ENCODE assay signal across 27 cellular contexts in the genomic region with DNA sequence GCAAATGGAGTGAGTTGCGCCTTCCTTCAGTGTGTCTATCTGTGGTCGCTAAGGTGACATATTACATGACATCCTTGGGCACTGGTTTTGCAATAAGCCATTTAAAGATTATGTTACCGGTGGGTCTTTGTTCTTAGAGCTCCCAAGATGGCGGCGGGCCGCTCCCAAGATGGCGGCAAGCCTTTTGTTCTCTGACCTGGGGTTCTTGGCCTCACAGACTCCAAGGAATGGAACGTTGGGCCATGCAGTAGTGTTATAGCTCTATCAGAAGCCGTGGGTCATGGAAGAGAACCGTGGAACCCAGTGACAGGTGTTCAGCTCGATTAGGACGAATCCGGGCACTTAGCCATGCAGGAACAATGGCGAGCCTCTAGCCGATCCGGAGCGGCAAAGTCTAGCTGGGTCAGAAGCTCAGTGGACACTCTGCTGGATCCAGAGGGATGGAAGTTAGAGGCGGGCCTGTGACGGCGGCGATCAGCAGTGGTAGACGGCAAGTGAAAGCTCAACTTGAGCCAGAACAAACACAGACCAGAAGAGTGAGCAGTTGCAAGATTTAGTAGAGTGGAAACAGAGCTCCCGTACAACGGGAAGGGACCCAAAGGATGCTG.
DNase-seq lines count a peak whose midpoint lies in the region; ATAC-seq and TF ChIP-seq lines count a peak whose summit lies in the region.
"Had no signal": no experiment of that assay in that cellular context is flagged by ENCODE, and none has a peak within 500 bp of the region (broad histone marks: within the 10 kb centered on the region; RNA-seq: fewer than 3 reads in every experiment).

No MANE protein-coding gene starts in this region.

- no peak overlapping the region for H2BK12ac ChIP-seq in neuronal stem cell (ENCODE audit: low read length)

- no peak overlapping the region for H2BK5ac ChIP-seq in neuronal stem cell (ENCODE audit: low read length)

- no peak overlapping the region for H4K91ac ChIP-seq in neuronal stem cell (ENCODE audit: low read depth, low read length, poor library complexity)

- no peak overlapping the region for H3K27ac ChIP-seq in neuronal stem cell (replicated peaks; ENCODE audit: low read length)
- H3K27ac ChIP-seq: parathyroid adenoma, Peyer's patch, thoracic aorta, VCaP had no signal

- peak overlapping the region; percentile 61 for H2AK5ac ChIP-seq in neuronal stem cell (ENCODE audit: low read depth, low read length)

- peak overlapping the region; percentile 60 for H2BK15ac ChIP-seq in neuronal stem cell (ENCODE audit: low read length)

- H3K4ac ChIP-seq in neuronal stem cell (ENCODE audit: low read length), result no peak overlapping the region

- TF ChIP-seq RAD21 in Ishikawa (IDR thresholded peaks at IDR 0.05; ENCODE audit: low read depth), result no peak

- H3K4me2 ChIP-seq in neuronal stem cell (ENCODE audit: insufficient read depth, low read length, poor library complexity, severe bottlenecking), result no peak overlapping the region
- H3K4me2 ChIP-seq: smooth muscle cell had no signal

- H3K4me3 ChIP-seq in neuronal stem cell (ENCODE audit: low read length in 2 of 2), result no peak overlapping the region
- H3K4me3 ChIP-seq: Peyer's patch, smooth muscle cell, thoracic aorta had no signal

- no peak overlapping the region for H4K8ac ChIP-seq in neuronal stem cell (ENCODE audit: low read depth, low read length)

- DNase-seq in COR-L47 (lab: John Stamatoyannopoulos, UW) (peak; percentile 69), NCI-H774 (lab: John Stamatoyannopoulos, UW) (peak; percentile 67), neuronal stem cell (ENCODE audit: low spot score) (no peak)
- DNase-seq: activated CD4-positive, alpha-beta T cell treated with anti-CD3 and anti-CD28 coated beads for 48 hours; aorta; CD8-positive, alpha-beta memory T cell; DMS53; effector memory CD4-positive, alpha-beta T cell; GDM1; HCEC 1CT; Kasumi-1; mesenchymal stem cell; NCI-H1694; NCI-H526 treated with DMSO at 0.1 percent for 48 hours; Peyer's patch; stimulated activated CD4-positive, alpha-beta T cell treated with anti-CD3 and anti-CD28 coated beads, Interleukin-1b, Interleukin-23, amount 100 ng/mL, for 48 hours; stimulated activated naive CD8-positive, alpha-beta T cell treated with anti-CD3 and anti-CD28 coated beads, Interleukin-15, Interleukin-2, amounts not matched to agents 100 U/mL and 50 U/mL, for 24 hours; SW 1271; T-helper 9 cell had no signal

- H3K14ac ChIP-seq in neuronal stem cell (ENCODE audit: low read length), result no peak overlapping the region

- TF ChIP-seq EP300 in Ishikawa (IDR thresholded peaks at IDR 0.05; ENCODE audit: borderline replicate concordance), result no peak

- H3K4me1 ChIP-seq in neuronal stem cell (ENCODE audit: control insufficient read depth in 2 of 2, insufficient read depth in 1 of 2, low read depth in 1 of 2, low read length in 2 of 2), result peaks cover 0 to 5% of the 10 kb centered on the region in 2 donors
- H3K4me1 ChIP-seq: parathyroid adenoma, Peyer's patch had no signal

- peaks cover 2% of the 10 kb centered on the region for H3K79me1 ChIP-seq in neuronal stem cell (ENCODE audit: low read depth, low read length)

- H3K18ac ChIP-seq in neuronal stem cell (ENCODE audit: low read length), result peak overlapping the region; percentile 2

- no peak overlapping the region for H2AFZ ChIP-seq in neuronal stem cell (ENCODE audit: low read length)
- H2AFZ ChIP-seq: parathyroid adenoma had no signal

- H2BK120ac ChIP-seq in neuronal stem cell (ENCODE audit: low read depth, low read length), result no peak overlapping the region

- H3K36me3 ChIP-seq in neuronal stem cell (replicated peaks in 1 of 2; ENCODE audit: control insufficient read depth in 2 of 2, insufficient read depth in 2 of 2, low read length in 2 of 2), result peaks cover 0 to 2% of the 10 kb centered on the region in 2 donors
- H3K36me3 ChIP-seq: Peyer's patch, thoracic aorta had no signal

- H3K23ac ChIP-seq in neuronal stem cell (ENCODE audit: low read depth, low read length, poor library complexity), result no peak overlapping the region

- no peak overlapping the region for H3K9ac ChIP-seq in neuronal stem cell (ENCODE audit: low read depth, low read length, poor library complexity)
- H3K9ac ChIP-seq: parathyroid adenoma had no signal

- ATAC-seq in GM18517 (IDR thresholded peaks at IDR 0.05; ENCODE audit: unreplicated experiment) (no peak), HG03432 (IDR thresholded peaks at IDR 0.05; ENCODE audit: unreplicated experiment) (no peak), HG03469 (IDR thresholded peaks at IDR 0.05; ENCODE audit: unreplicated experiment) (no peak)
- ATAC-seq: stimulated activated naive CD8-positive, alpha-beta T cell treated with anti-CD3 and anti-CD28 coated beads, Interleukin-15, Interleukin-2, amounts not matched to agents 100 U/mL and 50 U/mL, for 24 hours had no signal

- no peaks in the 10 kb centered on the region for H3K27me3 ChIP-seq in neuronal stem cell (ENCODE audit: control insufficient read depth in 3 of 3, insufficient read depth in 3 of 3, low read depth in 1 of 3, low read length in 3 of 3)
- H3K27me3 ChIP-seq: Peyer's patch had no signal

- WGBS in neuronal stem cell (ENCODE audit: extremely low coverage in 2 of 2, insufficient read length in 2 of 2, insufficient replicate concordance in 1 of 2), 2 donors, result no CpG with 5 or more reads among the region's 24 CpGs

- H3K9me3 ChIP-seq in neuronal stem cell (replicated peaks in 1 of 2; ENCODE audit: control insufficient read depth in 2 of 2, insufficient read depth in 1 of 2, low read depth in 1 of 2, low read length in 2 of 2), result no peaks in the 10 kb centered on the region
- H3K9me3 ChIP-seq: Peyer's patch, thoracic aorta had no signal

TF ChIP-seq in Ishikawa, 13 proteins besides CTCF, POLR2A, EP300 and RAD21:
- TF ChIP-seq, protein P1, sequence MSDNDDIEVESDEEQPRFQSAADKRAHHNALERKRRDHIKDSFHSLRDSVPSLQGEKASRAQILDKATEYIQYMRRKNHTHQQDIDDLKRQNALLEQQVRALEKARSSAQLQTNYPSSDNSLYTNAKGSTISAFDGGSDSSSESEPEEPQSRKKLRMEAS (IDR thresholded peaks at IDR 0.05), result no peak
- TF ChIP-seq YY1 (IDR thresholded peaks at IDR 0.05; ENCODE audit: low read depth), result peak; percentile 67; the same call in 1 of the 2 replicates
TF ChIP-seq in Ishikawa: peak in this region for 1.
